27 cellular contexts compared by ENCODE assay signal in the genomic region with DNA sequence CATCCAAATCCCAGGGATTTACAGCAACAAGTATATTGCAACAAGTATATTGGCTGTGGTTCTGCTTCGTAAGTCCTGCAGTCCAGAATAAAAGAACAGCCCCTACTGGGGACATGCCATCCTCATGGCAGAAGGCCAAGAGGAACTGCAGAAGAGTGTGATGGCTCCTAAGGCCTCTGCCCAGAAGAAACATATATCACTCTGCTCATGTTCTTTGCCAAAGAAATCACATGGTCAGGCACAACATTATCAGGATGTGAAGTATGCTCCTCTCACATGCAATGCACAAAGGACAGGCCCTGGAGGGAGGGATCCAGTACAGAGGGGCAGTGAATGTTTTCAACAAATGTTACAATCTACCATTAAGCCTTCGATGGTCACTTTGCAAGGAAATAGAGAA.
"Had no signal": no experiment of that assay in that cellular context is flagged by ENCODE, and none has a peak within 500 bp of the region (broad histone marks: within the 10 kb centered on the region; RNA-seq: fewer than 3 reads in every experiment).

No MANE protein-coding gene starts in this region.

- H3K36me3 ChIP-seq: colonic mucosa, left lung, upper lobe of left lung, vagina, WERI-Rb-1 had no signal

- H3K27me3 ChIP-seq: body of pancreas, colonic mucosa, left lung, upper lobe of left lung, vagina had no signal

- H3K4me1 ChIP-seq: body of pancreas, colonic mucosa, left lung, parathyroid adenoma, psoas muscle, upper lobe of left lung, vagina had no signal

- H2AFZ ChIP-seq: parathyroid adenoma had no signal

- ATAC-seq: activated CD4-positive, CD25-positive, alpha-beta regulatory T cell treated with anti-CD3 and anti-CD28 coated beads, Interleukin-2, amount 50 U/mL, for 24 hours; body of pancreas; left lung; naive thymus-derived CD8-positive, alpha-beta T cell; psoas muscle; stimulated activated memory B cell treated with anti-CD40 and anti-IgM and Interleukin-4, amounts not matched to agents 10 μg/mL and 1 μg/mL and 100 μg/mL, for 72 hours; stimulated activated naive CD8-positive, alpha-beta T cell treated with anti-CD3 and anti-CD28 coated beads, Interleukin-15, amount 100 ng/mL, for 72 hours had no signal

- H3K9ac ChIP-seq: parathyroid adenoma had no signal

- DNase-seq: activated CD4-positive, alpha-beta T cell treated with anti-CD3 and anti-CD28 coated beads for 48 hours; activated CD4-positive, alpha-beta T cell treated with anti-CD3 and anti-CD28 coated beads, Interleukin-2, amount 50 U/mL, for 48 hours; activated CD8-positive, alpha-beta memory T cell treated with anti-CD3 and anti-CD28 coated beads for 24 hours; activated effector memory CD4-positive, alpha-beta T cell treated with Interleukin-2 at 50 U/mL for 16 hours; activated naive CD4-positive, alpha-beta T cell treated with Interleukin-2 at 50 U/mL for 16 hours; aorta; body of pancreas; cerebellar nuclear complex; colonic mucosa; effector memory CD4-positive, alpha-beta T cell; foreskin fibroblast; kidney glomerular epithelial cell; left lung; mammary epithelial cell; naive thymus-derived CD8-positive, alpha-beta T cell; nucleus accumbens; psoas muscle; stimulated activated CD4-positive, alpha-beta T cell treated with anti-CD3 and anti-CD28 coated beads, Interleukin-4, amount 100 ng/mL, for 4 hours; stimulated activated CD8-positive, alpha-beta memory T cell treated with anti-CD3 and anti-CD28 coated beads, Interleukin-4, amount 100 ng/mL, for 48 hours; stimulated activated naive CD8-positive, alpha-beta T cell treated with anti-CD3 and anti-CD28 coated beads, Interleukin-15, amount 100 ng/mL, for 72 hours; T-helper 9 cell; upper lobe of left lung; WERI-Rb-1 had no signal

- H3K4me3 ChIP-seq: body of pancreas, colonic mucosa, left lung, psoas muscle, upper lobe of left lung, vagina had no signal

- H3K9me3 ChIP-seq: body of pancreas, colonic mucosa, left lung, psoas muscle, upper lobe of left lung, vagina had no signal

- H3K27ac ChIP-seq: body of pancreas, colonic mucosa, left lung, parathyroid adenoma, psoas muscle, upper lobe of left lung, vagina, WERI-Rb-1 had no signal
